Comparison of ENCODE assay signal across 36 cellular contexts in genomic region chr2:78615956-78616355, GRCh38.
"Had no signal": no experiment of that assay in that cellular context is flagged by ENCODE, and none has a peak within 500 bp of the region (broad histone marks: within the 10 kb centered on the region; RNA-seq: fewer than 3 reads in every experiment).

No MANE protein-coding gene starts in this region.

- FAIRE-seq: bronchial epithelial cell had no signal

- H3K9me3 Mint-ChIP-seq: activated CD4-positive, alpha-beta T cell treated with anti-CD3 and anti-CD28 coated beads, Interleukin-2, amount 10 ng/mL, durations not matched to agents 7 days and 5 days; activated naive CD4-positive, alpha-beta T cell treated with anti-CD3 and anti-CD28 coated beads, Interleukin-2, amount 50 U/mL, for 24 hours; activated naive CD8-positive, alpha-beta T cell treated with anti-CD3 and anti-CD28 coated beads, Interleukin-2, amount 50 U/mL, for 24 hours; brain had no signal

- H3K4me1 Mint-ChIP-seq: activated B cell treated with CpG ODN at 0.5 μM for 24 hours; activated CD4-positive, alpha-beta memory T cell treated with anti-CD3 and anti-CD28 coated beads, Interleukin-2, amount 10 ng/mL, durations not matched to agents 7 days and 5 days; activated CD4-positive, alpha-beta T cell treated with anti-CD3 and anti-CD28 coated beads for 36 hours; activated CD4-positive, alpha-beta T cell treated with anti-CD3 and anti-CD28 coated beads, Interleukin-2, amount 10 ng/mL, durations not matched to agents 7 days and 5 days; activated CD8-positive, alpha-beta memory T cell treated with anti-CD3 and anti-CD28 coated beads, Interleukin-2, amount 10 ng/mL, durations not matched to agents 7 days and 5 days; activated naive CD4-positive, alpha-beta T cell treated with anti-CD3 and anti-CD28 coated beads, Interleukin-2, amount 10 ng/mL, durations not matched to agents 7 days and 5 days; activated naive CD4-positive, alpha-beta T cell treated with anti-CD3 and anti-CD28 coated beads, Interleukin-2, amount 50 U/mL, for 24 hours; activated naive CD8-positive, alpha-beta T cell treated with anti-CD3 and anti-CD28 coated beads, Interleukin-2, amount 10 ng/mL, durations not matched to agents 7 days and 5 days; activated naive CD8-positive, alpha-beta T cell treated with anti-CD3 and anti-CD28 coated beads, Interleukin-2, amount 50 U/mL, for 24 hours; brain; central memory CD8-positive, alpha-beta T cell had no signal

- H3K36me3 Mint-ChIP-seq: activated CD8-positive, alpha-beta memory T cell treated with anti-CD3 and anti-CD28 coated beads, Interleukin-2, amount 10 ng/mL, durations not matched to agents 7 days and 5 days; activated naive CD4-positive, alpha-beta T cell treated with anti-CD3 and anti-CD28 coated beads, Interleukin-2, amount 10 ng/mL, durations not matched to agents 7 days and 5 days; activated naive CD4-positive, alpha-beta T cell treated with anti-CD3 and anti-CD28 coated beads, Interleukin-2, amount 50 U/mL, for 24 hours; activated naive CD8-positive, alpha-beta T cell; activated naive CD8-positive, alpha-beta T cell treated with anti-CD3 and anti-CD28 coated beads, Interleukin-2, amount 10 ng/mL, durations not matched to agents 7 days and 5 days; brain had no signal

- DNase-seq: activated B cell treated with CpG ODN at 0.5 μM for 24 hours; activated CD4-positive, alpha-beta memory T cell treated with anti-CD3 and anti-CD28 coated beads, Interleukin-2, amount 10 ng/mL, durations not matched to agents 7 days and 5 days; activated CD4-positive, alpha-beta T cell treated with anti-CD3 and anti-CD28 coated beads for 1 hour; activated CD4-positive, alpha-beta T cell treated with anti-CD3 and anti-CD28 coated beads for 36 hours; activated CD4-positive, alpha-beta T cell treated with anti-CD3 and anti-CD28 coated beads for 48 hours; activated CD4-positive, alpha-beta T cell treated with anti-CD3 and anti-CD28 coated beads, Interleukin-2, amount 10 ng/mL, durations not matched to agents 7 days and 5 days; activated CD4-positive, alpha-beta T cell treated with anti-CD3 and anti-CD28 coated beads, Interleukin-2, amount 50 U/mL, for 48 hours; activated CD8-positive, alpha-beta memory T cell treated with anti-CD3 and anti-CD28 coated beads for 24 hours; activated CD8-positive, alpha-beta memory T cell treated with anti-CD3 and anti-CD28 coated beads, Interleukin-2, amount 10 ng/mL, durations not matched to agents 7 days and 5 days; activated CD8-positive, alpha-beta memory T cell treated with anti-CD3 and anti-CD28 coated beads, Interleukin-2, amount 50 U/mL, for 48 hours; activated CD8-positive, alpha-beta T cell treated with anti-CD3 and anti-CD28 coated beads, Interleukin-2, amount 10 ng/mL, durations not matched to agents 7 days and 5 days; activated effector memory CD4-positive, alpha-beta T cell treated with Interleukin-2 at 50 U/mL for 16 hours; activated gamma-delta T cell; activated naive CD4-positive, alpha-beta T cell treated with anti-CD3 and anti-CD28 coated beads, Interleukin-2, amount 10 ng/mL, durations not matched to agents 7 days and 5 days; activated naive CD4-positive, alpha-beta T cell treated with Interleukin-2 at 50 U/mL for 16 hours; activated naive CD8-positive, alpha-beta T cell treated with anti-CD3 and anti-CD28 coated beads, Interleukin-2, amount 10 ng/mL, durations not matched to agents 7 days and 5 days; activated naive CD8-positive, alpha-beta T cell treated with anti-CD3 and anti-CD28 coated beads, Interleukin-2, amount 50 U/mL, for 24 hours; activated T-cell treated with anti-CD3 and anti-CD28 coated beads, Interleukin-2, amount 50 U/mL, for 24 hours; activated T-cell treated with anti-CD3 and anti-CD28 coated beads, Interleukin-2, amount 50 U/mL, for 48 hours; amygdala; anterior cingulate cortex; caudate nucleus; cerebellar nuclear complex; SW 1271; T-helper 1 cell; T-helper 2 cell; T-helper 9 cell; WERI-Rb-1 had no signal

- H3K4me3 Mint-ChIP-seq: activated B cell treated with CpG ODN at 0.5 μM for 24 hours; activated CD4-positive, alpha-beta memory T cell treated with anti-CD3 and anti-CD28 coated beads, Interleukin-2, amount 10 ng/mL, durations not matched to agents 7 days and 5 days; activated CD4-positive, alpha-beta T cell treated with anti-CD3 and anti-CD28 coated beads for 36 hours; activated CD4-positive, alpha-beta T cell treated with anti-CD3 and anti-CD28 coated beads, Interleukin-2, amount 10 ng/mL, durations not matched to agents 7 days and 5 days; activated CD8-positive, alpha-beta memory T cell treated with anti-CD3 and anti-CD28 coated beads, Interleukin-2, amount 10 ng/mL, durations not matched to agents 7 days and 5 days; activated CD8-positive, alpha-beta T cell treated with anti-CD3 and anti-CD28 coated beads, Interleukin-2, amount 10 ng/mL, durations not matched to agents 7 days and 5 days; activated naive CD4-positive, alpha-beta T cell treated with anti-CD3 and anti-CD28 coated beads, Interleukin-2, amount 10 ng/mL, durations not matched to agents 7 days and 5 days; activated naive CD4-positive, alpha-beta T cell treated with anti-CD3 and anti-CD28 coated beads, Interleukin-2, amount 50 U/mL, for 24 hours; activated naive CD8-positive, alpha-beta T cell; activated naive CD8-positive, alpha-beta T cell treated with anti-CD3 and anti-CD28 coated beads, Interleukin-2, amount 10 ng/mL, durations not matched to agents 7 days and 5 days; activated naive CD8-positive, alpha-beta T cell treated with anti-CD3 and anti-CD28 coated beads, Interleukin-2, amount 50 U/mL, for 24 hours; activated T-cell treated with anti-CD3 and anti-CD28 coated beads, Interleukin-2, amount 50 U/mL, for 24 hours; brain; central memory CD8-positive, alpha-beta T cell; T-helper 1 cell treated with Interleukin-12 subunit alpha and Interleukin-12 subunit beta and Interleukin-4 antibody, amounts not matched to agents 30 μg/mL and 1 μg/mL, for 36 hours; T-helper 2 cell treated with Interferon-gamma antibody and Interleukin-4, amounts not matched to agents 5 μg/mL and 100 μg/mL, for 36 hours had no signal

- ATAC-seq: activated CD4-positive, alpha-beta T cell treated with anti-CD3 and anti-CD28 coated beads for 36 hours; activated CD8-positive, alpha-beta memory T cell treated with anti-CD3 and anti-CD28 coated beads, Interleukin-2, amount 10 ng/mL, durations not matched to agents 7 days and 5 days; activated CD8-positive, alpha-beta T cell treated with anti-CD3 and anti-CD28 coated beads, Interleukin-2, amount 10 ng/mL, durations not matched to agents 7 days and 5 days; activated naive CD8-positive, alpha-beta T cell treated with anti-CD3 and anti-CD28 coated beads, Interleukin-2, amount 50 U/mL, for 24 hours had no signal

- H3K27ac Mint-ChIP-seq: activated B cell treated with CpG ODN at 0.5 μM for 24 hours; activated CD4-positive, alpha-beta memory T cell treated with anti-CD3 and anti-CD28 coated beads, Interleukin-2, amount 10 ng/mL, durations not matched to agents 7 days and 5 days; activated CD4-positive, alpha-beta T cell treated with anti-CD3 and anti-CD28 coated beads for 36 hours; activated CD4-positive, alpha-beta T cell treated with anti-CD3 and anti-CD28 coated beads, Interleukin-2, amount 10 ng/mL, durations not matched to agents 7 days and 5 days; activated CD8-positive, alpha-beta memory T cell treated with anti-CD3 and anti-CD28 coated beads, Interleukin-2, amount 10 ng/mL, durations not matched to agents 7 days and 5 days; activated CD8-positive, alpha-beta T cell treated with anti-CD3 and anti-CD28 coated beads, Interleukin-2, amount 10 ng/mL, durations not matched to agents 7 days and 5 days; activated naive CD4-positive, alpha-beta T cell treated with anti-CD3 and anti-CD28 coated beads, Interleukin-2, amount 10 ng/mL, durations not matched to agents 7 days and 5 days; activated naive CD4-positive, alpha-beta T cell treated with anti-CD3 and anti-CD28 coated beads, Interleukin-2, amount 50 U/mL, for 24 hours; activated naive CD8-positive, alpha-beta T cell; activated naive CD8-positive, alpha-beta T cell treated with anti-CD3 and anti-CD28 coated beads, Interleukin-2, amount 10 ng/mL, durations not matched to agents 7 days and 5 days; activated naive CD8-positive, alpha-beta T cell treated with anti-CD3 and anti-CD28 coated beads, Interleukin-2, amount 50 U/mL, for 24 hours; activated T-cell treated with anti-CD3 and anti-CD28 coated beads, Interleukin-2, amount 50 U/mL, for 24 hours; activated T-helper 2 cell treated with anti-CD3 and anti-CD28 coated beads, Interferon-gamma antibody, Interleukin-2, Interleukin-4, amounts not matched to agents 10 μg/mL and 5 μg/mL and 100 μg/mL, durations not matched to agents 14 hours and 24 hours and 36 hours; brain; T-helper 1 cell treated with Interleukin-12 subunit alpha and Interleukin-12 subunit beta and Interleukin-4 antibody, amounts not matched to agents 30 μg/mL and 1 μg/mL, for 36 hours; T-helper 2 cell treated with Interferon-gamma antibody and Interleukin-4, amounts not matched to agents 5 μg/mL and 100 μg/mL, for 36 hours had no signal

- H3K27me3 Mint-ChIP-seq: activated B cell treated with CpG ODN at 0.5 μM for 24 hours; activated CD4-positive, alpha-beta memory T cell treated with anti-CD3 and anti-CD28 coated beads, Interleukin-2, amount 10 ng/mL, durations not matched to agents 7 days and 5 days; activated CD4-positive, alpha-beta T cell treated with anti-CD3 and anti-CD28 coated beads for 36 hours; activated CD4-positive, alpha-beta T cell treated with anti-CD3 and anti-CD28 coated beads, Interleukin-2, amount 10 ng/mL, durations not matched to agents 7 days and 5 days; activated CD8-positive, alpha-beta memory T cell treated with anti-CD3 and anti-CD28 coated beads, Interleukin-2, amount 10 ng/mL, durations not matched to agents 7 days and 5 days; activated naive CD4-positive, alpha-beta T cell treated with anti-CD3 and anti-CD28 coated beads, Interleukin-2, amount 10 ng/mL, durations not matched to agents 7 days and 5 days; activated naive CD4-positive, alpha-beta T cell treated with anti-CD3 and anti-CD28 coated beads, Interleukin-2, amount 50 U/mL, for 24 hours; activated naive CD8-positive, alpha-beta T cell; activated naive CD8-positive, alpha-beta T cell treated with anti-CD3 and anti-CD28 coated beads, Interleukin-2, amount 10 ng/mL, durations not matched to agents 7 days and 5 days; activated naive CD8-positive, alpha-beta T cell treated with anti-CD3 and anti-CD28 coated beads, Interleukin-2, amount 50 U/mL, for 24 hours; activated T-cell treated with anti-CD3 and anti-CD28 coated beads, Interleukin-2, amount 50 U/mL, for 24 hours; brain; central memory CD8-positive, alpha-beta T cell had no signal
